9 cellular contexts compared by ENCODE assay signal in genomic region chr5:7869474-7870136, GRCh38. TPM values are rescaled to one million over a fixed set of nuclear protein-coding genes. Genes with fewer than 3 reads are reported as not detected.
DNase-seq lines count a peak whose midpoint lies in the region; ATAC-seq, FAIRE-seq and TF ChIP-seq lines count a peak whose summit lies in the region.
"Had no signal": no experiment of that assay in that cellular context is flagged by ENCODE, and none has a peak within 500 bp of the region (broad histone marks: within the 10 kb centered on the region; RNA-seq: fewer than 3 reads in every experiment).

No MANE protein-coding gene starts in this region.

- no peaks in the 10 kb centered on the region for H3K27me3 ChIP-seq in keratinocyte (ENCODE audit: control insufficient read depth, extremely low read depth, insufficient read depth, low read length)

- H3K4me2 ChIP-seq in keratinocyte (ENCODE audit: control insufficient read depth, extremely low read depth, insufficient read depth, low read depth, low read length): peak overlapping the region; percentile 97

- peak; percentile 59 for ATAC-seq in stimulated activated effector memory CD8-positive, alpha-beta T cell treated with anti-CD3 and anti-CD28 coated beads, Interleukin-12 subunit alpha, Interleukin-12 subunit beta, amount 100 ng/mL, for 72 hours

- peaks cover 2% of the 10 kb centered on the region for H3K9me1 ChIP-seq in keratinocyte (ENCODE audit: control insufficient read depth, extremely low read depth, insufficient read depth, low read length)

- DNase-seq in NCI-H2227 (lab: John Stamatoyannopoulos, UW; ENCODE audit: unreplicated experiment) (peak; percentile 16), NCI-H2227 treated with DMSO at 0.1 percent for 48 hours (lab: John Stamatoyannopoulos, UW) (no peak), NCI-H345 treated with DMSO at 0.1 percent for 48 hours (lab: John Stamatoyannopoulos, UW; ENCODE audit: unreplicated experiment) (peak; percentile 6), astrocyte of the cerebellum (ENCODE audit: low read depth) (no peak), keratinocyte (ENCODE audit: low read depth, low spot score) (no peak), DMS79 treated with DMSO at 0.1 percent for 48 hours (lab: John Stamatoyannopoulos, UW) (no peak)
- no peak for DNase-seq in stimulated activated effector memory CD8-positive, alpha-beta T cell treated with anti-CD3 and anti-CD28 coated beads, Interleukin-12 subunit alpha, Interleukin-12 subunit beta, amount 100 ng/mL, for 72 hours (ENCODE audit: low spot score in 2 of 2)

- H4K20me1 ChIP-seq in keratinocyte (ENCODE audit: control insufficient read depth, extremely low read depth, insufficient read depth, low read length): no peaks in the 10 kb centered on the region

- POLR2A ChIA-PET in HEK293 (lab: Yijun Ruan, JAX): interaction anchor here (0.8 to 3.3 kb wide), 8 partner anchors 10 to 1674 kb away, joined by 3 to 22 read pairs (median 11); partner anchors contain the start of genes CFAP90, NSUN2 and SRD5A1

- peak overlapping the region; percentile 96 for H3K4me3 ChIP-seq in HEK293 (ENCODE audit: low read depth, low read length)
- H3K4me3 ChIP-seq in astrocyte of the cerebellum (ENCODE audit: low read depth, low read length): peak overlapping the region; percentile 82
- H3K4me3 ChIP-seq in keratinocyte (ENCODE audit: control insufficient read depth in 2 of 3, extremely low read depth in 1 of 3, insufficient read depth in 2 of 3, low read depth in 1 of 3, low read length in 3 of 3): peak overlapping the region; percentile 88 to 93 (median 93)

- H3K9me3 ChIP-seq in HEK293 (ENCODE audit: control insufficient read depth, insufficient read depth, low read depth, low read length) (no peaks in the 10 kb centered on the region), keratinocyte (ENCODE audit: control insufficient read depth, low read depth, low read length) (no peaks in the 10 kb centered on the region)

- CTCF ChIA-PET in HEK293 (lab: Yijun Ruan, JAX): interaction anchor here (0.7 to 1.5 kb wide), 3 partner anchors 10 to 18 kb away, joined by 3 to 13 read pairs (median 4); no protein-coding TSS in a partner anchor

- H3K36me3 Mint-ChIP-seq in stimulated activated effector memory CD8-positive, alpha-beta T cell treated with anti-CD3 and anti-CD28 coated beads, Interleukin-12 subunit alpha, Interleukin-12 subunit beta, amount 100 ng/mL, for 72 hours: peaks cover 55% of the 10 kb centered on the region

- H3K27ac ChIP-seq in HEK293 (ENCODE audit: extremely low read depth, low read depth, low read length) (peak overlapping the region; percentile 66; the same call in 1 of the 2 replicates), keratinocyte (ENCODE audit: control insufficient read depth, insufficient read depth, low read length) (peak overlapping the region; percentile 70)

- H3K4me1 Mint-ChIP-seq in stimulated activated effector memory CD8-positive, alpha-beta T cell treated with anti-CD3 and anti-CD28 coated beads, Interleukin-12 subunit alpha, Interleukin-12 subunit beta, amount 100 ng/mL, for 72 hours: peaks cover 48% of the 10 kb centered on the region

- H3K9ac ChIP-seq in keratinocyte (ENCODE audit: control insufficient read depth, extremely low read depth, insufficient read depth, low read length): peak overlapping the region; percentile 87

- dilution Hi-C loops in keratinocyte (cut with MboI; ENCODE audit: extremely low pct_ligation_motif_present, low sequenced_read_pairs): no loop called here

- peak overlapping the region; percentile 83 for H3K4me3 Mint-ChIP-seq in stimulated activated effector memory CD8-positive, alpha-beta T cell treated with anti-CD3 and anti-CD28 coated beads, Interleukin-12 subunit alpha, Interleukin-12 subunit beta, amount 100 ng/mL, for 72 hours

- in situ Hi-C loops in astrocyte of the cerebellum (cut with HindIII; ENCODE audit: low sequenced_read_pairs): no loop called here

- H3K36me3 ChIP-seq in HEK293 (ENCODE audit: control insufficient read depth in 2 of 2, insufficient read depth in 1 of 2, low read length in 2 of 2): peaks cover 17 to 61% of the 10 kb centered on the region in 2 experiments; a peak in 2 of 3 replicates
- peaks cover 7 to 11% of the 10 kb centered on the region in 2 experiments for H3K36me3 ChIP-seq in keratinocyte (ENCODE audit: control insufficient read depth in 2 of 2, extremely low read depth in 1 of 2, insufficient read depth in 2 of 2, low read length in 2 of 2)

- no peaks in the 10 kb centered on the region for H3K9me3 Mint-ChIP-seq in stimulated activated effector memory CD8-positive, alpha-beta T cell treated with anti-CD3 and anti-CD28 coated beads, Interleukin-12 subunit alpha, Interleukin-12 subunit beta, amount 100 ng/mL, for 72 hours

- FAIRE-seq in keratinocyte (lab: Jason Lieb, UNC): peak; percentile 41
- FAIRE-seq: frontal cortex had no signal

- H2AFZ ChIP-seq in keratinocyte (ENCODE audit: control insufficient read depth, low read length): peak overlapping the region; percentile 53

- peaks cover 17% of the 10 kb centered on the region for H3K4me1 ChIP-seq in HEK293 (ENCODE audit: control insufficient read depth, insufficient read depth, low read length)
- peaks cover 18% of the 10 kb centered on the region for H3K4me1 ChIP-seq in keratinocyte (ENCODE audit: control insufficient read depth, extremely low read depth, insufficient read depth, low read length)

- no peak for TF ChIP-seq CTCF in HEK293 (tag by site-specific recombination; IDR thresholded peaks at IDR 0.05)
- TF ChIP-seq CTCF in astrocyte of the cerebellum (IDR thresholded peaks at IDR 0.05; ENCODE audit: low read depth, low read length, missing control alignments): no peak
- TF ChIP-seq CTCF in keratinocyte (optimal IDR thresholded peaks at IDR 0.05 in 1 of 3, IDR thresholded peaks at IDR 0.05 in 1 of 3, conservative IDR thresholded peaks at IDR 0.05 in 1 of 3; ENCODE audit: extremely low read depth in 1 of 3, insufficient read depth in 2 of 3, low read length in 3 of 3): no peak

- H3K27ac Mint-ChIP-seq in stimulated activated effector memory CD8-positive, alpha-beta T cell treated with anti-CD3 and anti-CD28 coated beads, Interleukin-12 subunit alpha, Interleukin-12 subunit beta, amount 100 ng/mL, for 72 hours: peak overlapping the region; percentile 81

- peaks cover 79% of the 10 kb centered on the region for H3K79me2 ChIP-seq in keratinocyte (ENCODE audit: control insufficient read depth, insufficient read depth, low read length)

TF ChIP-seq in HEK293, 187 proteins besides CTCF, POLR2A, EP300 and RAD21:
- peak; percentile 88 for TF ChIP-seq ZNF76 (tag by site-specific recombination; IDR thresholded peaks at IDR 0.05; ENCODE audit: borderline replicate concordance, low read depth)
- TF ChIP-seq ZNF221 (tag by site-specific recombination; IDR thresholded peaks at IDR 0.05; ENCODE audit: borderline replicate concordance): no peak
- peak; percentile 32 for TF ChIP-seq EGR2 (tag by site-specific recombination; IDR thresholded peaks at IDR 0.05; ENCODE audit: low read depth)
- TF ChIP-seq ZNF214 (tag by site-specific recombination; IDR thresholded peaks at IDR 0.05; ENCODE audit: borderline replicate concordance): no peak
- TF ChIP-seq ZNF223 (tag by site-specific recombination; IDR thresholded peaks at IDR 0.05): 0 out of 2 replicates have a peak, but pooled peaks have one; percentile 13
- no peak for TF ChIP-seq SP7 (tag by site-specific recombination; IDR thresholded peaks at IDR 0.05)
- TF ChIP-seq ZBTB20 (tag by site-specific recombination; IDR thresholded peaks at IDR 0.05): peak; percentile 99
- TF ChIP-seq ZNF544 (tag by site-specific recombination; IDR thresholded peaks at IDR 0.05): no peak
- peak; percentile 71 for TF ChIP-seq ZFHX2 (tag by site-specific recombination; conservative IDR thresholded peaks at IDR 0.05)

RNA-seq across cellular contexts. Expression of gene MTRR, which starts 0.7 kb away (rescaled TPM):
- polyA plus RNA-seq in keratinocyte: 45.5 to 50.1 TPM (median 49.2 TPM) in 3 replicates
- polyA plus RNA-seq in keratinocyte (2011; ENCODE audit: low read depth): 18.1 TPM
- 34.1 and 48.6 TPM in 2 replicates for polyA plus RNA-seq in keratinocyte (2011; cell fraction: cytosol; rRNA removed)
- 69.1 and 74.7 TPM in 2 replicates for polyA plus RNA-seq in keratinocyte (2011; cell fraction: nucleus; rRNA removed)
- 17.0 and 29.1 TPM in 2 replicates for polyA plus RNA-seq in keratinocyte (2012; ENCODE audit: low replicate concordance)
- polyA minus RNA-seq in keratinocyte: 57.6 to 98.8 TPM (median 73.5 TPM) in 3 replicates
- 36.6 TPM for polyA minus RNA-seq in keratinocyte (2011; cell fraction: cytosol; rRNA and poly(A)+ RNA removed)
- polyA minus RNA-seq in keratinocyte (2011; cell fraction: nucleus; rRNA and poly(A)+ RNA removed): 35.2 and 42.4 TPM in 2 replicates

RNA-seq across cellular contexts. Expression of gene FASTKD3, which starts 0.8 kb away (rescaled TPM):
- 8.0 to 13.8 TPM (median 13.5 TPM) in 3 replicates for polyA plus RNA-seq in keratinocyte
- 12.9 TPM for polyA plus RNA-seq in keratinocyte (2011; ENCODE audit: low read depth)
- polyA plus RNA-seq in keratinocyte (2011; cell fraction: cytosol; rRNA removed): 5.8 and 10.2 TPM in 2 replicates
- polyA plus RNA-seq in keratinocyte (2011; cell fraction: nucleus; rRNA removed): 11.8 and 16.3 TPM in 2 replicates
- polyA plus RNA-seq in keratinocyte (2012; ENCODE audit: low replicate concordance): 5.0 and 8.3 TPM in 2 replicates
- polyA minus RNA-seq in keratinocyte: 1.2 to 9.9 TPM (median 4.7 TPM) in 3 replicates
- 7.5 TPM for polyA minus RNA-seq in keratinocyte (2011; cell fraction: cytosol; rRNA and poly(A)+ RNA removed)
- polyA minus RNA-seq in keratinocyte (2011; cell fraction: nucleus; rRNA and poly(A)+ RNA removed): 3.4 and 7.9 TPM in 2 replicates

RNA-seq across cellular contexts. Expression of gene CFAP90, which starts 18.7 kb away (rescaled TPM):
- polyA plus RNA-seq in keratinocyte: not detected in 3 replicates
- not detected for polyA plus RNA-seq in keratinocyte (2011; ENCODE audit: low read depth)
- not detected in 2 replicates for polyA plus RNA-seq in keratinocyte (2011; cell fraction: cytosol; rRNA removed)
- polyA plus RNA-seq in keratinocyte (2011; cell fraction: nucleus; rRNA removed): not detected in 2 replicates
- polyA plus RNA-seq in keratinocyte (2012; ENCODE audit: low replicate concordance): not detected in 2 replicates
- polyA minus RNA-seq in keratinocyte: not detected in 3 replicates
- not detected for polyA minus RNA-seq in keratinocyte (2011; cell fraction: cytosol; rRNA and poly(A)+ RNA removed)
- polyA minus RNA-seq in keratinocyte (2011; cell fraction: nucleus; rRNA and poly(A)+ RNA removed): not detected in 2 replicates

Comparison
In these comparisons a context has a peak if more than half of its experiments do, and no peak if none do; other contexts are left out.
1. DNase-seq: peak in NCI-H2227 (single experiment) and NCI-H345 treated with DMSO at 0.1 percent for 48 hours (single experiment); none in NCI-H2227 treated with DMSO at 0.1 percent for 48 hours (single experiment), astrocyte of the cerebellum (single experiment), keratinocyte (single experiment), stimulated activated effector memory CD8-positive, alpha-beta T cell treated with anti-CD3 and anti-CD28 coated beads, Interleukin-12 subunit alpha, Interleukin-12 subunit beta, amount 100 ng/mL, for 72 hours (0 of 2) and DMS79 treated with DMSO at 0.1 percent for 48 hours (single experiment).
2. Peak in every context shown above with its lines, with median percentiles within 50 percentile points of each other: H3K4me3 ChIP-seq.